In genomic region chr1:243234978-243235657, GRCh38 we compare ENCODE assay signal across 13 cellular contexts. TPM values are rescaled to one million over a fixed set of nuclear protein-coding genes. Genes with fewer than 3 reads are reported as not detected.
DNase-seq lines count a peak whose midpoint lies in the region; ATAC-seq, FAIRE-seq and TF ChIP-seq lines count a peak whose summit lies in the region.
"Had no signal": no experiment of that assay in that cellular context is flagged by ENCODE, and none has a peak within 500 bp of the region (broad histone marks: within the 10 kb centered on the region; RNA-seq: fewer than 3 reads in every experiment).

No MANE protein-coding gene starts in this region.

- ATAC-seq in HG03097 (IDR thresholded peaks at IDR 0.05; ENCODE audit: low FRiP score, unreplicated experiment): no peak
- ATAC-seq in HG02623 (IDR thresholded peaks at IDR 0.05; ENCODE audit: unreplicated experiment): no peak
- ATAC-seq: activated CD8-positive, alpha-beta memory T cell treated with anti-CD3 and anti-CD28 coated beads, Interleukin-2, amount 10 ng/mL, durations not matched to agents 7 days and 5 days had no signal

- H3K27ac Mint-ChIP-seq in HFFc6: peak overlapping the region; percentile 51
- H3K27ac Mint-ChIP-seq in chondrocyte (ENCODE audit: unreplicated experiment): peak overlapping the region; percentile 93
- H3K27ac Mint-ChIP-seq: activated CD8-positive, alpha-beta memory T cell treated with anti-CD3 and anti-CD28 coated beads, Interleukin-2, amount 10 ng/mL, durations not matched to agents 7 days and 5 days; activated naive CD4-positive, alpha-beta T cell treated with anti-CD3 and anti-CD28 coated beads for 36 hours had no signal

- TF ChIP-seq CTCF in HFFc6 (IDR thresholded peaks at IDR 0.05) (no peak), chondrocyte (IDR thresholded peaks at IDR 0.05) (no peak)

- H3K36me3 Mint-ChIP-seq in HFFc6 (ENCODE audit: low read depth) (peaks cover 41% of the 10 kb centered on the region), chondrocyte (ENCODE audit: low read depth) (peaks cover 13% of the 10 kb centered on the region)

- DNase-seq in HFFc6: peak; percentile 12
- no peak for DNase-seq in chondrocyte (ENCODE audit: low spot score)
- DNase-seq in left kidney (ENCODE audit: low read depth, low spot score): peak; percentile 7
- no peak for DNase-seq in NCI-H146 (lab: John Stamatoyannopoulos, UW)
- no peak for DNase-seq in GOT3 (lab: John Stamatoyannopoulos, UW)
- DNase-seq: activated CD8-positive, alpha-beta memory T cell treated with anti-CD3 and anti-CD28 coated beads, Interleukin-2, amount 10 ng/mL, durations not matched to agents 7 days and 5 days; activated naive CD4-positive, alpha-beta T cell treated with anti-CD3 and anti-CD28 coated beads for 36 hours; AML-193; ovary; stimulated activated CD4-positive, alpha-beta T cell treated with anti-CD3 and anti-CD28 coated beads, Interleukin-15, amount 100 ng/mL, for 24 hours had no signal

- FAIRE-seq in A204.1 (lab: Jason Lieb, UNC): peak; percentile 3

- H3K4me3 Mint-ChIP-seq in HFFc6 (0 out of 2 replicates have a peak overlapping the region, but pooled peaks have one; percentile 0), chondrocyte (ENCODE audit: unreplicated experiment) (peak overlapping the region; percentile 1)
- H3K4me3 Mint-ChIP-seq: activated CD8-positive, alpha-beta memory T cell treated with anti-CD3 and anti-CD28 coated beads, Interleukin-2, amount 10 ng/mL, durations not matched to agents 7 days and 5 days; activated naive CD4-positive, alpha-beta T cell treated with anti-CD3 and anti-CD28 coated beads for 36 hours had no signal

- H3K4me1 Mint-ChIP-seq in HFFc6 (ENCODE audit: low read depth) (peaks cover 54% of the 10 kb centered on the region), chondrocyte (ENCODE audit: low read depth) (peaks cover 47% of the 10 kb centered on the region)
- H3K4me1 Mint-ChIP-seq: activated CD8-positive, alpha-beta memory T cell treated with anti-CD3 and anti-CD28 coated beads, Interleukin-2, amount 10 ng/mL, durations not matched to agents 7 days and 5 days had no signal

- H3K27me3 Mint-ChIP-seq in HFFc6 (ENCODE audit: insufficient read depth): no peaks in the 10 kb centered on the region
- no peaks in the 10 kb centered on the region for H3K27me3 Mint-ChIP-seq in chondrocyte (ENCODE audit: low read depth)
- H3K27me3 Mint-ChIP-seq: activated CD8-positive, alpha-beta memory T cell treated with anti-CD3 and anti-CD28 coated beads, Interleukin-2, amount 10 ng/mL, durations not matched to agents 7 days and 5 days had no signal

- H3K9me3 Mint-ChIP-seq in HFFc6 (peaks cover 31% of the 10 kb centered on the region), chondrocyte (ENCODE audit: low read depth) (peaks cover 11% of the 10 kb centered on the region)

RNA-seq across cellular contexts. Expression of gene CEP170, which starts 20.0 kb away (rescaled TPM):
- 100 to 1,000 TPM in 5 of 6 experiments, 10 to 100 TPM in 1; 98.6 to 131 (median 117) TPM for total RNA-seq in HFFc6 (2021; fragmentation: NEBNext Ultra II Directional; extraction: Animal tissue kit (Norgen Biotek cat#: 25700))
- 101 to 109 TPM (median 108 TPM) in 3 replicates for total RNA-seq in chondrocyte

RNA-seq across cellular contexts. Expression of gene SDCCAG8, which starts 20.7 kb away (rescaled TPM):
- 10 to 100 TPM; 22.3 to 31.2 (median 26.1) TPM for total RNA-seq in HFFc6 (2021; fragmentation: NEBNext Ultra II Directional; extraction: Animal tissue kit (Norgen Biotek cat#: 25700))
- 19.8 to 26.5 TPM (median 24.9 TPM) in 3 replicates for total RNA-seq in chondrocyte

Comparison
In these comparisons a context has a peak if more than half of its experiments do, and no peak if none do; other contexts are left out.
1. DNase-seq: peak in HFFc6 (single experiment) and left kidney (single experiment); none in chondrocyte (single experiment), NCI-H146 (single experiment) and GOT3 (single experiment).